6 cellular contexts compared by ENCODE assay signal in genomic region chr4:133493241-133493640, GRCh38.
"Had no signal": no experiment of that assay in that cellular context is flagged by ENCODE, and none has a peak within 500 bp of the region (broad histone marks: within the 10 kb centered on the region; RNA-seq: fewer than 3 reads in every experiment).

No MANE protein-coding gene starts in this region.

- H3K27ac Mint-ChIP-seq: GM23338, H9, IgD-negative memory B cell had no signal

- H3K27ac ChIP-seq: HL-60 had no signal

- ATAC-seq: GM23338, HepG2 had no signal

- H2AFZ ChIP-seq: GM23338 had no signal

- DNase-seq: H9, HCEC 1CT had no signal

- H3K36me3 Mint-ChIP-seq: IgD-negative memory B cell had no signal

- H3K4me3 ChIP-seq: GM23338 had no signal

- H3K4me3 Mint-ChIP-seq: GM23338, H9, IgD-negative memory B cell had no signal

- H3K4me1 Mint-ChIP-seq: GM23338, H9 had no signal

- H3K27me3 Mint-ChIP-seq: IgD-negative memory B cell had no signal

- H3K4me2 ChIP-seq: GM23338 had no signal
